18 cellular contexts compared by ENCODE assay signal in genomic region chr4:89173336-89174090, GRCh38.
DNase-seq lines count a peak whose midpoint lies in the region; ATAC-seq and TF ChIP-seq lines count a peak whose summit lies in the region.
"Had no signal": no experiment of that assay in that cellular context is flagged by ENCODE, and none has a peak within 500 bp of the region (broad histone marks: within the 10 kb centered on the region; RNA-seq: fewer than 3 reads in every experiment).

No MANE protein-coding gene starts in this region.

- no peak overlapping the region for H3K18ac ChIP-seq in mesendoderm (ENCODE audit: low read length)

- H3K56ac ChIP-seq in mesendoderm (ENCODE audit: low read length) = no peak overlapping the region

- H3K36me3 Mint-ChIP-seq in MCF 10A (ENCODE audit: insufficient read depth, unreplicated experiment) = peaks cover 6% of the 10 kb centered on the region
- no peaks in the 10 kb centered on the region for H3K36me3 Mint-ChIP-seq in activated naive CD4-positive, alpha-beta T cell treated with anti-CD3 and anti-CD28 coated beads for 36 hours (ENCODE audit: low read depth)
- H3K36me3 Mint-ChIP-seq: CD14-positive monocyte had no signal

- H2BK5ac ChIP-seq in mesendoderm (ENCODE audit: low read length) = no peak overlapping the region

- in situ Hi-C loops in mammary epithelial cell (cut with MboI; ENCODE audit: low sequenced_read_pairs in 2 of 2) = loop anchor here in 1 of 2 donors (25.0 kb wide), 1 partner anchor 264 kb away; no protein-coding TSS in a partner anchor

- H3K4me1 ChIP-seq in mammary epithelial cell (ENCODE audit: insufficient read depth, low read length) (no peaks in the 10 kb centered on the region), mesendoderm (ENCODE audit: control insufficient read depth, low read depth, low read length) (no peaks in the 10 kb centered on the region)

- no peak overlapping the region for H2AK5ac ChIP-seq in mesendoderm (ENCODE audit: low read length)

- no peaks in the 10 kb centered on the region for H3K79me1 ChIP-seq in mesendoderm (ENCODE audit: low read length)

- no peaks in the 10 kb centered on the region for H3K9me3 ChIP-seq in mammary epithelial cell (replicated peaks; ENCODE audit: insufficient read depth, low read length)

- no peaks in the 10 kb centered on the region for H4K20me1 ChIP-seq in mammary epithelial cell (ENCODE audit: insufficient read depth, low read length)

- intact Hi-C loops in MCF 10A (cut with micrococcal nuclease) (no loop called here), mammary epithelial cell (cut with micrococcal nuclease) (loop anchor here (5.0 kb wide), 1 partner anchor 44 kb away; no protein-coding TSS in a partner anchor)
- intact Hi-C loops in activated naive CD4-positive, alpha-beta T cell treated with anti-CD3 and anti-CD28 coated beads for 36 hours (cut with micrococcal nuclease) = no loop called here

- no peak overlapping the region for H3K23ac ChIP-seq in mesendoderm (ENCODE audit: low read length)

- no peaks in the 10 kb centered on the region for H3K27me3 Mint-ChIP-seq in MCF 10A (ENCODE audit: insufficient read depth, unreplicated experiment)
- H3K27me3 Mint-ChIP-seq in activated naive CD4-positive, alpha-beta T cell treated with anti-CD3 and anti-CD28 coated beads for 36 hours (ENCODE audit: low read depth) = peaks cover 4% of the 10 kb centered on the region

- WGBS in mammary epithelial cell (ENCODE audit: low coverage, missing lambda C conversion rate) = 65% methylated on average over 12 of the region's 13 CpGs
- WGBS in mesendoderm (ENCODE audit: extremely low coverage, insufficient coverage, low lambda C conversion rate) = no CpG with 5 or more reads among the region's 13 CpGs

- H3K79me2 ChIP-seq in mammary epithelial cell (ENCODE audit: insufficient read depth, low read length) (no peaks in the 10 kb centered on the region), mesendoderm (ENCODE audit: control insufficient read depth, insufficient read depth, low read length) (no peaks in the 10 kb centered on the region)

- H3K27ac Mint-ChIP-seq in MCF 10A (ENCODE audit: low read depth, unreplicated experiment) = peak overlapping the region; percentile 63
- no peak overlapping the region for H3K27ac Mint-ChIP-seq in activated naive CD4-positive, alpha-beta T cell treated with anti-CD3 and anti-CD28 coated beads for 36 hours
- H3K27ac Mint-ChIP-seq: HFFc6; T-helper 1 cell treated with Interleukin-12 subunit alpha and Interleukin-12 subunit beta and Interleukin-4 antibody, amounts not matched to agents 30 μg/mL and 1 μg/mL, for 36 hours had no signal

- H3K4me2 ChIP-seq in mammary epithelial cell (ENCODE audit: insufficient read depth, low read depth, low read length) (no peak overlapping the region), mesendoderm (ENCODE audit: low read length) (no peak overlapping the region)

- H4K8ac ChIP-seq in mesendoderm (ENCODE audit: low read depth, low read length) = no peak overlapping the region

- H3K36me3 ChIP-seq in mammary epithelial cell (ENCODE audit: insufficient read depth, low read length) = no peaks in the 10 kb centered on the region
- H3K36me3 ChIP-seq in mesendoderm (ENCODE audit: control insufficient read depth, insufficient read depth, low read length) = no peaks in the 10 kb centered on the region

- POLR2A ChIA-PET in MCF 10A (lab: Yijun Ruan, JAX) (interaction anchor here (1.1 kb wide), 1 partner anchor 8 kb away, joined by 3 read pairs; no protein-coding TSS in a partner anchor), GM10248 (lab: Yijun Ruan, JAX) (no interaction called here)

- BruUV-seq in MCF 10A (replicated peaks; lab: Mats Ljungman, UMichigan) = no TSS peak
- BruUV-seq in mammary epithelial cell (replicated peaks; lab: Mats Ljungman, UMichigan) = no TSS peak

- dilution Hi-C loops in mammary epithelial cell (cut with HindIII; ENCODE audit: low sequenced_read_pairs) = no loop called here

- H2BK120ac ChIP-seq in mesendoderm (ENCODE audit: low read depth, low read length) = no peak overlapping the region

- H3K27me3 ChIP-seq in mammary epithelial cell (ENCODE audit: insufficient read depth, low read length) = peaks cover 6% of the 10 kb centered on the region
- no peaks in the 10 kb centered on the region for H3K27me3 ChIP-seq in mesendoderm (ENCODE audit: insufficient read depth, low read length, poor library complexity)

- H3K4ac ChIP-seq in mesendoderm (ENCODE audit: low read depth, low read length) = no peak overlapping the region

- no peak for DNase-seq in MCF 10A (ENCODE audit: unreplicated experiment)
- DNase-seq in mammary epithelial cell = no peak
- peak; percentile 5 for DNase-seq in NCI-H128 (lab: John Stamatoyannopoulos, UW; ENCODE audit: unreplicated experiment)
- DNase-seq in NCI-H510A treated with DMSO at 0.1 percent for 48 hours (lab: John Stamatoyannopoulos, UW) = peak; percentile 62
- peak; percentile 26 for DNase-seq in mesendoderm
- DNase-seq in GM10248 (ENCODE audit: extremely low spot score) = no peak
- DNase-seq in activated naive CD4-positive, alpha-beta T cell treated with anti-CD3 and anti-CD28 coated beads for 36 hours = no peak
- DNase-seq: COR-L47, DND-41, GF-D8, HFFc6, Kasumi-1, NCI-H1436, NCI-H774, Right ventricle myocardium superior had no signal

- no peak for TF ChIP-seq CTCF in MCF 10A (IDR thresholded peaks at IDR 0.05; ENCODE audit: unreplicated experiment)
- TF ChIP-seq CTCF in mammary epithelial cell (conservative IDR thresholded peaks at IDR 0.05 in 1 of 2, IDR thresholded peaks at IDR 0.05 in 1 of 2; ENCODE audit: extremely low read depth in 1 of 2, insufficient read depth in 1 of 2, low read depth in 1 of 2, low read length in 2 of 2) = no peak
- TF ChIP-seq CTCF in GM10248 (IDR thresholded peaks at IDR 0.05; ENCODE audit: control extremely low read depth, extremely low read depth, low read depth, missing control alignments) = no peak

- no peak for ATAC-seq in HG03045 (IDR thresholded peaks at IDR 0.05; ENCODE audit: unreplicated experiment)

- CTCF ChIA-PET in MCF 10A (lab: Yijun Ruan, JAX) (interaction anchor here (0.7 to 2.8 kb wide), 3 partner anchors 9 to 53 kb away, joined by 3 to 10 read pairs (median 5); no protein-coding TSS in a partner anchor), mammary epithelial cell (lab: Charles Lee; ENCODE audit: low non-redundant PET) (no interaction called here), GM10248 (lab: Yijun Ruan, JAX) (no interaction called here)
- CTCF ChIA-PET in activated naive CD4-positive, alpha-beta T cell treated with anti-CD3 and anti-CD28 coated beads for 36 hours (lab: Charles Lee) = no interaction called here

- no peak overlapping the region for H4K5ac ChIP-seq in mesendoderm (ENCODE audit: low read length)

- H2BK15ac ChIP-seq in mesendoderm (replicated peaks; ENCODE audit: low read depth) = no peak overlapping the region

- H3K4me1 Mint-ChIP-seq in MCF 10A (ENCODE audit: insufficient read depth, unreplicated experiment) = no peaks in the 10 kb centered on the region
- H3K4me1 Mint-ChIP-seq in activated naive CD4-positive, alpha-beta T cell treated with anti-CD3 and anti-CD28 coated beads for 36 hours (ENCODE audit: low read depth) = no peaks in the 10 kb centered on the region
- H3K4me1 Mint-ChIP-seq: CD14-positive monocyte had no signal

- no peak overlapping the region for H3K9ac ChIP-seq in mammary epithelial cell (ENCODE audit: insufficient read depth, low read length)
- no peak overlapping the region for H3K9ac ChIP-seq in mesendoderm (ENCODE audit: low read length)

- H3K4me3 ChIP-seq in mammary epithelial cell (replicated peaks in 1 of 3; ENCODE audit: insufficient read depth in 1 of 3, low read depth in 2 of 3, low read length in 3 of 3) (no peak overlapping the region), mesendoderm (ENCODE audit: low read length) (no peak overlapping the region)

- no peak overlapping the region for H3K27ac ChIP-seq in mammary epithelial cell (ENCODE audit: insufficient read depth, low read depth, low read length)
- H3K27ac ChIP-seq in mesendoderm (ENCODE audit: low read depth, low read length) = no peak overlapping the region

- H3K4me3 Mint-ChIP-seq in MCF 10A (ENCODE audit: unreplicated experiment) = no peak overlapping the region
- no peak overlapping the region for H3K4me3 Mint-ChIP-seq in activated naive CD4-positive, alpha-beta T cell treated with anti-CD3 and anti-CD28 coated beads for 36 hours
- H3K4me3 Mint-ChIP-seq: CD14-positive monocyte; HFFc6; T-helper 1 cell treated with Interleukin-12 subunit alpha and Interleukin-12 subunit beta and Interleukin-4 antibody, amounts not matched to agents 30 μg/mL and 1 μg/mL, for 36 hours had no signal

- H2AFZ ChIP-seq in mammary epithelial cell (ENCODE audit: low read depth, low read length) = no peak overlapping the region

- H3K9me3 Mint-ChIP-seq in MCF 10A (ENCODE audit: unreplicated experiment) = no peaks in the 10 kb centered on the region
- no peaks in the 10 kb centered on the region for H3K9me3 Mint-ChIP-seq in activated naive CD4-positive, alpha-beta T cell treated with anti-CD3 and anti-CD28 coated beads for 36 hours
- H3K9me3 Mint-ChIP-seq: HFFc6; T-helper 1 cell treated with Interleukin-12 subunit alpha and Interleukin-12 subunit beta and Interleukin-4 antibody, amounts not matched to agents 30 μg/mL and 1 μg/mL, for 36 hours had no signal

Comparison
In these comparisons a context has a peak if more than half of its experiments do, and no peak if none do; other contexts are left out.
1. DNase-seq: peak in NCI-H128 (single experiment), NCI-H510A treated with DMSO at 0.1 percent for 48 hours (single experiment) and mesendoderm (single experiment); none in MCF 10A (single experiment), mammary epithelial cell (single experiment), GM10248 (single experiment) and activated naive CD4-positive, alpha-beta T cell treated with anti-CD3 and anti-CD28 coated beads for 36 hours (single experiment).